9 cellular contexts compared by ENCODE assay signal in the genomic region with DNA sequence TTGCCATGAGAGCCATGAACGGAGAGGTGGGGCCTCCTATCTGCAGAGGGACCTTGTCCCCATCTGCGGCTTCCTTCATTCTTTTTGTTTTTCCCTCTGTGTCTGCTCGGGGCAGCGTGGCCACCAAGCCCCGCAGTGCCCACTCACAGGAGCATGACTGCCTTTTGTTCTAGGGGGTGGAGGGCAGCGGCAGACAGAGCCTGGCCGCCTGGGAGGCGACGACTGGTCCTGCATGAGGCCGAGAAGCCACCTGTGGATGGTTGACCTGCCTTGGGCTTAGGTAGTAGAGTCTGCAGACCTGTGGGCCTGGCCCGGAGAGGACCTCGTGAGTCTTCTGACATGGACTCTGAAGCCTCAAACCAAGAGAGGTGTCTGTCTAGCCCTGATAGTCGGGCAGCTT. TPM values are rescaled to one million over a fixed set of nuclear protein-coding genes. Genes with fewer than 3 reads are reported as not detected.
DNase-seq lines count a peak whose midpoint lies in the region; ATAC-seq and TF ChIP-seq lines count a peak whose summit lies in the region.
"Had no signal": no experiment of that assay in that cellular context is flagged by ENCODE, and none has a peak within 500 bp of the region (broad histone marks: within the 10 kb centered on the region; RNA-seq: fewer than 3 reads in every experiment).

No MANE protein-coding gene starts in this region.

- ATAC-seq in activated naive CD8-positive, alpha-beta T cell treated with anti-CD3 and anti-CD28 coated beads, Interleukin-2, amount 10 ng/mL, durations not matched to agents 7 days and 5 days (ENCODE audit: low read depth): no peak
- ATAC-seq in thoracic aorta (ENCODE audit: insufficient number of reproducible peaks, low FRiP score, low read depth): no peak

- no peaks in the 10 kb centered on the region for H3K27me3 Mint-ChIP-seq in activated T-cell treated with anti-CD3 and anti-CD28 coated beads, Interleukin-2, amount 50 U/mL, for 24 hours
- no peaks in the 10 kb centered on the region for H3K27me3 Mint-ChIP-seq in activated naive CD8-positive, alpha-beta T cell treated with anti-CD3 and anti-CD28 coated beads, Interleukin-2, amount 10 ng/mL, durations not matched to agents 7 days and 5 days

- H3K36me3 Mint-ChIP-seq in activated T-cell treated with anti-CD3 and anti-CD28 coated beads, Interleukin-2, amount 50 U/mL, for 24 hours (ENCODE audit: low read depth): peaks cover 60% of the 10 kb centered on the region
- peaks cover 20% of the 10 kb centered on the region for H3K36me3 Mint-ChIP-seq in activated naive CD8-positive, alpha-beta T cell treated with anti-CD3 and anti-CD28 coated beads, Interleukin-2, amount 10 ng/mL, durations not matched to agents 7 days and 5 days

- TF ChIP-seq CTCF in kidney epithelial cell (IDR thresholded peaks at IDR 0.05; ENCODE audit: insufficient read depth, low read length, poor library complexity, severe bottlenecking): no peak
- no peak for TF ChIP-seq CTCF in thoracic aorta (IDR thresholded peaks at IDR 0.05)

- no peaks in the 10 kb centered on the region for H3K9me3 ChIP-seq in thoracic aorta

- H3K4me1 Mint-ChIP-seq in activated T-cell treated with anti-CD3 and anti-CD28 coated beads, Interleukin-2, amount 50 U/mL, for 24 hours (ENCODE audit: low read depth): peaks cover 23% of the 10 kb centered on the region
- peaks cover 8% of the 10 kb centered on the region for H3K4me1 Mint-ChIP-seq in activated naive CD8-positive, alpha-beta T cell treated with anti-CD3 and anti-CD28 coated beads, Interleukin-2, amount 10 ng/mL, durations not matched to agents 7 days and 5 days

- peak overlapping the region; percentile 67 for H3K4me3 ChIP-seq in kidney epithelial cell (ENCODE audit: low read depth, low read length)
- H3K4me3 ChIP-seq in thoracic aorta: peak overlapping the region; percentile 89

- POLR2A ChIA-PET in activated naive CD8-positive, alpha-beta T cell treated with anti-CD3 and anti-CD28 coated beads, Interleukin-2, amount 10 ng/mL, durations not matched to agents 7 days and 5 days (lab: Charles Lee): no interaction called here

- peaks cover 14 to 21% of the 10 kb centered on the region in 2 donors for H3K4me1 ChIP-seq in thoracic aorta (ENCODE audit: control insufficient read depth in 1 of 2, low read depth in 2 of 2)

- peak overlapping the region; percentile 99 for H3K27ac ChIP-seq in thoracic aorta

- H3K36me3 ChIP-seq in kidney epithelial cell (ENCODE audit: control insufficient read depth, insufficient read depth, low read length) (no peaks in the 10 kb centered on the region), thoracic aorta (peaks cover 26% of the 10 kb centered on the region)

- H3K27me3 ChIP-seq in kidney epithelial cell (ENCODE audit: control insufficient read depth, insufficient read depth, low read length) (no peaks in the 10 kb centered on the region), thoracic aorta (replicated peaks; ENCODE audit: insufficient read depth) (no peaks in the 10 kb centered on the region)

- peak overlapping the region; percentile 96 for H3K4me3 Mint-ChIP-seq in activated T-cell treated with anti-CD3 and anti-CD28 coated beads, Interleukin-2, amount 50 U/mL, for 24 hours
- H3K4me3 Mint-ChIP-seq in activated naive CD8-positive, alpha-beta T cell treated with anti-CD3 and anti-CD28 coated beads, Interleukin-2, amount 10 ng/mL, durations not matched to agents 7 days and 5 days: peak overlapping the region; percentile 99

- no peaks in the 10 kb centered on the region for H3K9me3 Mint-ChIP-seq in activated T-cell treated with anti-CD3 and anti-CD28 coated beads, Interleukin-2, amount 50 U/mL, for 24 hours
- H3K9me3 Mint-ChIP-seq in activated naive CD8-positive, alpha-beta T cell treated with anti-CD3 and anti-CD28 coated beads, Interleukin-2, amount 10 ng/mL, durations not matched to agents 7 days and 5 days: no peaks in the 10 kb centered on the region

- DNase-seq in activated T-cell treated with anti-CD3 and anti-CD28 coated beads, Interleukin-2, amount 50 U/mL, for 24 hours: no peak
- no peak for DNase-seq in activated T-cell treated with anti-CD3 and anti-CD28 coated beads, Interleukin-2, amount 50 U/mL, for 48 hours
- DNase-seq in activated naive CD8-positive, alpha-beta T cell treated with anti-CD3 and anti-CD28 coated beads, Interleukin-2, amount 10 ng/mL, durations not matched to agents 7 days and 5 days: no peak
- DNase-seq in kidney epithelial cell (ENCODE audit: low read depth) (no peak), thoracic aorta (ENCODE audit: low spot score) (no peak), retina (no peak)
- DNase-seq in effector CD4-positive, alpha-beta T cell: no peak
- no peak for DNase-seq in effector CD8-positive, alpha-beta T cell (lab: John Stamatoyannopoulos, UW)
- DNase-seq: nucleus accumbens had no signal

- peak overlapping the region; percentile 100 for H3K27ac Mint-ChIP-seq in activated T-cell treated with anti-CD3 and anti-CD28 coated beads, Interleukin-2, amount 50 U/mL, for 24 hours
- H3K27ac Mint-ChIP-seq in activated naive CD8-positive, alpha-beta T cell treated with anti-CD3 and anti-CD28 coated beads, Interleukin-2, amount 10 ng/mL, durations not matched to agents 7 days and 5 days: peak overlapping the region; percentile 99

RNA-seq across cellular contexts. Expression of a gene that starts 1.4 kb away (rescaled TPM):
- total RNA-seq in activated naive CD8-positive, alpha-beta T cell treated with anti-CD3 and anti-CD28 coated beads, Interleukin-2, amount 10 ng/mL, durations not matched to agents 7 days and 5 days: 100 to 1,000 TPM; 159 to 164 TPM
- total RNA-seq in kidney epithelial cell (264 and 285 TPM in 2 replicates), thoracic aorta (100 to 1,000 TPM; 199 to 230 TPM)

RNA-seq across cellular contexts. Expression of a gene that starts 21.6 kb away (rescaled TPM):
- 10 to 100 TPM; 45.6 to 52.0 TPM for total RNA-seq in activated naive CD8-positive, alpha-beta T cell treated with anti-CD3 and anti-CD28 coated beads, Interleukin-2, amount 10 ng/mL, durations not matched to agents 7 days and 5 days
- 117 and 122 TPM in 2 replicates for total RNA-seq in kidney epithelial cell
- total RNA-seq in thoracic aorta: 100 to 1,000 TPM; 119 to 145 TPM

RNA-seq across cellular contexts. Expression of a gene that starts 36.1 kb away (rescaled TPM):
- 10 to 100 TPM; 22.5 to 22.6 TPM for total RNA-seq in activated naive CD8-positive, alpha-beta T cell treated with anti-CD3 and anti-CD28 coated beads, Interleukin-2, amount 10 ng/mL, durations not matched to agents 7 days and 5 days
- total RNA-seq in kidney epithelial cell (6.6 and 10.4 TPM in 2 replicates), thoracic aorta (10 to 100 TPM; 11.4 to 13.6 TPM)

RNA-seq across cellular contexts. Expression of a gene that starts 54.0 kb away (rescaled TPM):
- 100 to 1,000 TPM; 200 to 214 TPM for total RNA-seq in activated naive CD8-positive, alpha-beta T cell treated with anti-CD3 and anti-CD28 coated beads, Interleukin-2, amount 10 ng/mL, durations not matched to agents 7 days and 5 days
- 40.2 and 72.5 TPM in 2 replicates for total RNA-seq in kidney epithelial cell
- total RNA-seq in thoracic aorta: 10 to 100 TPM in 1 of 2 donors, 1 to 10 TPM in 1; 3.5 to 18.8 TPM
